Comparison of ENCODE assay signal across 2 cellular contexts in genomic region chr12:121932176-121932536, GRCh38.
A peak's percentile ranks its signal among the peaks of the same experiment; 100 is the strongest.
TF ChIP-seq lines count a peak whose summit lies in the region.

No MANE protein-coding gene starts in this region.

TF ChIP-seq in HepG2, 621 proteins besides CTCF, POLR2A, EP300 and RAD21:
- TF ChIP-seq MYNN (CRISPR knock-in tag; IDR thresholded peaks at IDR 0.05; ENCODE audit: low read depth) (no peak), ZNF629 (CRISPR knock-in tag; conservative IDR thresholded peaks at IDR 0.05) (peak; percentile 75; the same call in 1 of the 2 replicates), SRSF1 (optimal IDR thresholded peaks at IDR 0.05; ENCODE audit: low read depth, low read length) (no peak), CAMTA2 (CRISPR knock-in tag; IDR thresholded peaks at IDR 0.05; ENCODE audit: borderline replicate concordance) (no peak), ZNF770 (CRISPR knock-in tag; IDR thresholded peaks at IDR 0.05) (no peak)

TF ChIP-seq in SK-N-SH treated with all-trans-retinoic acid at 6 μM for 48 hours, 23 proteins besides CTCF, POLR2A, EP300 and RAD21:
- TF ChIP-seq ARNTL (CRISPR knock-in tag; IDR thresholded peaks at IDR 0.05; ENCODE audit: borderline replicate concordance, low read depth) (no peak), POU6F1 (CRISPR knock-in tag; IDR thresholded peaks at IDR 0.05; ENCODE audit: borderline replicate concordance, low read depth) (no peak), ZNF565 (CRISPR knock-in tag; conservative IDR thresholded peaks at IDR 0.05; ENCODE audit: low read depth) (no peak), CSDC2 (CRISPR knock-in tag; IDR thresholded peaks at IDR 0.05) (no peak), ZNF70 (CRISPR knock-in tag; IDR thresholded peaks at IDR 0.05) (no peak), ZFP3 (CRISPR knock-in tag; IDR thresholded peaks at IDR 0.05) (no peak), ESRRG (CRISPR knock-in tag; IDR thresholded peaks at IDR 0.05) (no peak), OSR1 (CRISPR knock-in tag; IDR thresholded peaks at IDR 0.05) (no peak), CREB5 (CRISPR knock-in tag; IDR thresholded peaks at IDR 0.05; ENCODE audit: low read depth) (no peak), CSRNP3 (CRISPR knock-in tag; IDR thresholded peaks at IDR 0.05) (no peak), RARB (CRISPR knock-in tag; IDR thresholded peaks at IDR 0.05) (no peak), ZC3H10 (CRISPR knock-in tag; IDR thresholded peaks at IDR 0.05) (no peak), PATZ1 (CRISPR knock-in tag; IDR thresholded peaks at IDR 0.05; ENCODE audit: borderline replicate concordance) (no peak), ZFP30 (CRISPR knock-in tag; IDR thresholded peaks at IDR 0.05) (no peak)
